In the genomic region with DNA sequence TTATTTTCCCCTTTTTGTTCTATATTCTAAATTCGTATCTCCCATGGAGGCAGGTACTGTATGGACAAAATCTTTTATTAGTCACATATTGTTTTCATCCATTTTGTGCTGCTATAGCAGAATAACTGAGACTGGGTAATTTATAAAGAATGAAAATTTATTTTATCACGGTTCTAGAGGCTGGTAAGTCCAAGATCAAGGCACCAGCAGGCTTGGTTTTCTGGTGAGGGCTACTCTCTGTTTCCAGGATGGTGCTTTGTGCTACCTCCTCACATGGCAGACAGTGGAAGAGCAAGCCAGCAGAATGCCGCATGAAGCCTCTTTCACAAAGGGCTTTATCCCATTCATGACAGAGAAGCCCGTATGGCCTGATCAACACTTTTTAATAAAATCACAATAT, we compare ENCODE assay signal across 9 cellular contexts.
"Had no signal": no experiment of that assay in that cellular context is flagged by ENCODE, and none has a peak within 500 bp of the region (broad histone marks: within the 10 kb centered on the region; RNA-seq: fewer than 3 reads in every experiment).

No MANE protein-coding gene starts in this region.

- H2AFZ ChIP-seq: GM23248, GM23338 had no signal

- H3K27ac ChIP-seq: GM23248 had no signal

- H3K9me3 ChIP-seq: HAP-1 had no signal

- FAIRE-seq: H1 had no signal

- DNase-seq: GM23248, GOT3, H7, H9, HCEC 1CT, HFFc6 had no signal

- H3K36me3 ChIP-seq: HAP-1 had no signal

- H3K9ac ChIP-seq: GM23248 had no signal

- H3K4me3 ChIP-seq: GM23248, GM23338, HAP-1 had no signal

- H3K4me2 ChIP-seq: GM23338 had no signal

- H3K4me1 ChIP-seq: HAP-1 had no signal
